In genomic region chr1:178055779-178056471, GRCh38 we compare ENCODE assay signal across 9 cellular contexts. TPM values are rescaled to one million over a fixed set of nuclear protein-coding genes. Genes with fewer than 3 reads are reported as not detected.
DNase-seq lines count a peak whose midpoint lies in the region; ATAC-seq and TF ChIP-seq lines count a peak whose summit lies in the region.
"Had no signal": no experiment of that assay in that cellular context is flagged by ENCODE, and none has a peak within 500 bp of the region (broad histone marks: within the 10 kb centered on the region; RNA-seq: fewer than 3 reads in every experiment).

No MANE protein-coding gene starts in this region.

- no peaks in the 10 kb centered on the region for H3K27me3 Mint-ChIP-seq in activated naive CD8-positive, alpha-beta T cell treated with anti-CD3 and anti-CD28 coated beads, Interleukin-2, amount 50 U/mL, for 24 hours

- 52 to 55% methylated on average over 8 of the region's 8 CpGs for WGBS in esophagus, 2 donors

- no peak overlapping the region for H3K4me3 Mint-ChIP-seq in activated naive CD8-positive, alpha-beta T cell treated with anti-CD3 and anti-CD28 coated beads, Interleukin-2, amount 50 U/mL, for 24 hours

- no peaks in the 10 kb centered on the region for H3K27me3 ChIP-seq in esophagus (ENCODE audit: control insufficient read depth in 1 of 2, insufficient read depth in 2 of 2, low read length in 2 of 2)

- peaks cover 0 to 2% of the 10 kb centered on the region in 2 donors for H3K4me1 ChIP-seq in esophagus (ENCODE audit: control insufficient read depth in 2 of 2, insufficient read depth in 2 of 2, low read length in 1 of 2)

- TF ChIP-seq CTCF in retinal pigment epithelial cell (conservative IDR thresholded peaks at IDR 0.05; ENCODE audit: low read depth, low read length), result peak; percentile 14

- H3K27ac ChIP-seq in esophagus (ENCODE audit: low read depth in 2 of 2, low read length in 1 of 2), result peak overlapping the region; percentile 23 to 35
- H3K27ac ChIP-seq: PC-9 had no signal

- no peaks in the 10 kb centered on the region for H3K9me3 Mint-ChIP-seq in activated naive CD8-positive, alpha-beta T cell treated with anti-CD3 and anti-CD28 coated beads, Interleukin-2, amount 50 U/mL, for 24 hours

- no peaks in the 10 kb centered on the region for H3K4me1 Mint-ChIP-seq in activated naive CD8-positive, alpha-beta T cell treated with anti-CD3 and anti-CD28 coated beads, Interleukin-2, amount 50 U/mL, for 24 hours

- no peaks in the 10 kb centered on the region for H3K9me3 ChIP-seq in esophagus (ENCODE audit: control insufficient read depth in 2 of 2, insufficient read depth in 1 of 2, low read depth in 1 of 2, low read length in 1 of 2)

- peak; percentile 76 to 81 for DNase-seq in NOMO-1 (lab: John Stamatoyannopoulos, UW; ENCODE audit: unreplicated experiment in 2 of 2)
- no peak for DNase-seq in retinal pigment epithelial cell (ENCODE audit: low read depth)
- DNase-seq in activated naive CD8-positive, alpha-beta T cell treated with anti-CD3 and anti-CD28 coated beads, Interleukin-2, amount 50 U/mL, for 24 hours, result no peak
- no peak for DNase-seq in stimulated activated CD4-positive, alpha-beta T cell treated with anti-CD3 and anti-CD28 coated beads, Interleukin-4, amount 100 ng/mL, for 24 hours
- DNase-seq in activated CD8-positive, alpha-beta memory T cell treated with anti-CD3 and anti-CD28 coated beads, Interleukin-2, amount 50 U/mL, for 4 hours, result no peak

- H3K4me3 ChIP-seq in esophagus (ENCODE audit: low read depth in 1 of 2, low read length in 2 of 2) (no peak overlapping the region), retinal pigment epithelial cell (ENCODE audit: low read length) (no peak overlapping the region)
- H3K4me3 ChIP-seq: PC-9 had no signal

- ATAC-seq in GM18867 (IDR thresholded peaks at IDR 0.05; ENCODE audit: unreplicated experiment), result peak; percentile 96
- ATAC-seq in HG02885 (IDR thresholded peaks at IDR 0.05; ENCODE audit: poor library complexity, unreplicated experiment), result peak; percentile 98
- no peak for ATAC-seq in activated naive CD8-positive, alpha-beta T cell treated with anti-CD3 and anti-CD28 coated beads, Interleukin-2, amount 50 U/mL, for 24 hours

- H3K36me3 Mint-ChIP-seq in activated naive CD8-positive, alpha-beta T cell treated with anti-CD3 and anti-CD28 coated beads, Interleukin-2, amount 50 U/mL, for 24 hours (ENCODE audit: low read depth), result no peaks in the 10 kb centered on the region

- H3K36me3 ChIP-seq in esophagus (ENCODE audit: control insufficient read depth in 2 of 2, insufficient read depth in 2 of 2, low read length in 1 of 2), result no peaks in the 10 kb centered on the region

- no peak overlapping the region for H3K27ac Mint-ChIP-seq in activated naive CD8-positive, alpha-beta T cell treated with anti-CD3 and anti-CD28 coated beads, Interleukin-2, amount 50 U/mL, for 24 hours

RNA-seq across cellular contexts. Expression of gene RASAL2, which starts 38.0 kb away (rescaled TPM):
- 10 to 100 TPM; 13.3 to 14.3 TPM for polyA plus RNA-seq in esophagus

Comparison
In these comparisons a context has a peak if more than half of its experiments do, and no peak if none do; other contexts are left out.
1. DNase-seq: peak in NOMO-1 (2 of 2); none in retinal pigment epithelial cell (single experiment), activated naive CD8-positive, alpha-beta T cell treated with anti-CD3 and anti-CD28 coated beads, Interleukin-2, amount 50 U/mL, for 24 hours (single experiment), stimulated activated CD4-positive, alpha-beta T cell treated with anti-CD3 and anti-CD28 coated beads, Interleukin-4, amount 100 ng/mL, for 24 hours (single experiment) and activated CD8-positive, alpha-beta memory T cell treated with anti-CD3 and anti-CD28 coated beads, Interleukin-2, amount 50 U/mL, for 4 hours (single experiment).